ENCODE assay signal across 23 cellular contexts in genomic region chr4:184012937-184013336, GRCh38.
A peak's percentile ranks its signal among the peaks of the same experiment; 100 is the strongest.
DNase-seq lines count a peak whose midpoint lies in the region; ATAC-seq and TF ChIP-seq lines count a peak whose summit lies in the region.
"Had no signal": no experiment of that assay in that cellular context is flagged by ENCODE, and none has a peak within 500 bp of the region (broad histone marks: within the 10 kb centered on the region; RNA-seq: fewer than 3 reads in every experiment).

No MANE protein-coding gene starts in this region.

- H3K27ac ChIP-seq in mammary epithelial cell (ENCODE audit: insufficient read depth, low read depth, low read length) (no peak overlapping the region), tibial artery (no peak overlapping the region)
- H3K27ac ChIP-seq: esophagus muscularis mucosa, gastroesophageal sphincter had no signal

- dilution Hi-C loops in mammary epithelial cell (cut with HindIII; ENCODE audit: low sequenced_read_pairs) = no loop called here

- no peaks in the 10 kb centered on the region for H3K9me3 ChIP-seq in mammary epithelial cell (replicated peaks; ENCODE audit: insufficient read depth, low read length)
- no peaks in the 10 kb centered on the region for H3K9me3 ChIP-seq in tibial artery
- H3K9me3 ChIP-seq: esophagus muscularis mucosa, gastroesophageal sphincter had no signal

- CTCF ChIA-PET in WTC11 (lab: Charles Lee) (no interaction called here), mammary epithelial cell (lab: Charles Lee; ENCODE audit: low non-redundant PET) (no interaction called here)

- H3K4me1 Mint-ChIP-seq in WTC11 (peaks cover 7% of the 10 kb centered on the region), nephron (peaks cover 33% of the 10 kb centered on the region)
- H3K4me1 Mint-ChIP-seq: naive thymus-derived CD8-positive, alpha-beta T cell had no signal

- 71% methylated on average over 3 of the region's 3 CpGs for WGBS in mammary epithelial cell (ENCODE audit: low coverage, missing lambda C conversion rate)

- 0 out of 2 replicates have a peak, but pooled peaks cover 3% of the 10 kb centered on the region for H3K9me3 Mint-ChIP-seq in WTC11
- no peaks in the 10 kb centered on the region for H3K9me3 Mint-ChIP-seq in nephron
- H3K9me3 Mint-ChIP-seq: H9; naive thymus-derived CD8-positive, alpha-beta T cell; T-helper 1 cell treated with Interleukin-12 subunit alpha and Interleukin-12 subunit beta and Interleukin-4 antibody, amounts not matched to agents 30 μg/mL and 1 μg/mL, for 36 hours had no signal

- H2AFZ ChIP-seq in mammary epithelial cell (ENCODE audit: low read depth, low read length) = no peak overlapping the region

- H3K79me2 ChIP-seq in mammary epithelial cell (ENCODE audit: insufficient read depth, low read length) = no peaks in the 10 kb centered on the region

- H3K4me2 ChIP-seq in mammary epithelial cell (ENCODE audit: insufficient read depth, low read depth, low read length) = no peak overlapping the region

- TF ChIP-seq CTCF in WTC11 (IDR thresholded peaks at IDR 0.05) = no peak
- no peak for TF ChIP-seq CTCF in nephron (IDR thresholded peaks at IDR 0.05; ENCODE audit: unreplicated experiment in 3 of 3)
- no peak for TF ChIP-seq CTCF in mammary epithelial cell (conservative IDR thresholded peaks at IDR 0.05 in 1 of 2, IDR thresholded peaks at IDR 0.05 in 1 of 2; ENCODE audit: extremely low read depth in 1 of 2, insufficient read depth in 1 of 2, low read depth in 1 of 2, low read length in 2 of 2)
- TF ChIP-seq CTCF in tibial artery (IDR thresholded peaks at IDR 0.05) = no peak

- no peaks in the 10 kb centered on the region for H3K4me1 ChIP-seq in mammary epithelial cell (ENCODE audit: insufficient read depth, low read length)
- H3K4me1 ChIP-seq in tibial artery = no peaks in the 10 kb centered on the region
- H3K4me1 ChIP-seq: gastroesophageal sphincter had no signal

- H3K4me3 ChIP-seq in mammary epithelial cell (replicated peaks in 1 of 3; ENCODE audit: insufficient read depth in 1 of 3, low read depth in 2 of 3, low read length in 3 of 3) (no peak overlapping the region), tibial artery (no peak overlapping the region)
- H3K4me3 ChIP-seq: esophagus muscularis mucosa, gastroesophageal sphincter had no signal

- H3K9ac ChIP-seq in mammary epithelial cell (ENCODE audit: insufficient read depth, low read length) = no peak overlapping the region

- BruUV-seq in mammary epithelial cell (replicated peaks; lab: Mats Ljungman, UMichigan) = no TSS peak

- intact Hi-C loops in mammary epithelial cell (cut with micrococcal nuclease) = no loop called here
- intact Hi-C loops in tibial artery (cut with DNase I; ENCODE audit: low total_unique reads) = no loop called here

- H3K27ac Mint-ChIP-seq in WTC11 = peak overlapping the region; percentile 58
- H3K27ac Mint-ChIP-seq in nephron = peak overlapping the region; percentile 62 to 80 (median 71)
- H3K27ac Mint-ChIP-seq: naive thymus-derived CD8-positive, alpha-beta T cell; T-helper 1 cell treated with Interleukin-12 subunit alpha and Interleukin-12 subunit beta and Interleukin-4 antibody, amounts not matched to agents 30 μg/mL and 1 μg/mL, for 36 hours had no signal

- no peaks in the 10 kb centered on the region for H4K20me1 ChIP-seq in mammary epithelial cell (ENCODE audit: insufficient read depth, low read length)

- no peak overlapping the region for H3K4me3 Mint-ChIP-seq in WTC11
- H3K4me3 Mint-ChIP-seq in nephron = peak overlapping the region in 2 of 3 experiments; percentile 1 to 31
- H3K4me3 Mint-ChIP-seq: CD14-positive monocyte; H9; naive thymus-derived CD8-positive, alpha-beta T cell; T-helper 1 cell treated with Interleukin-12 subunit alpha and Interleukin-12 subunit beta and Interleukin-4 antibody, amounts not matched to agents 30 μg/mL and 1 μg/mL, for 36 hours had no signal

- DNase-seq in GDM1 (lab: John Stamatoyannopoulos, UW) (peak; percentile 43), Kasumi-1 (lab: John Stamatoyannopoulos, UW) (peak; percentile 11 to 16), WTC11 (ENCODE audit: low spot score) (no peak), mammary epithelial cell (no peak), tibial artery (no peak)
- DNase-seq: activated CD4-positive, alpha-beta T cell treated with anti-CD3 and anti-CD28 coated beads, Interleukin-2, amount 50 U/mL, for 48 hours; activated CD4-positive, CD25-positive, alpha-beta regulatory T cell; activated CD8-positive, alpha-beta memory T cell treated with anti-CD3 and anti-CD28 coated beads, Interleukin-2, amount 50 U/mL, for 48 hours; effector memory CD4-positive, alpha-beta T cell; H9; kidney glomerular epithelial cell; MV-4-11; naive thymus-derived CD8-positive, alpha-beta T cell; NCI-H1694; NCI-H226; NCI-H82; SHP77 had no signal

- H3K27me3 Mint-ChIP-seq in WTC11 (ENCODE audit: low read depth) = no peaks in the 10 kb centered on the region
- no peaks in the 10 kb centered on the region for H3K27me3 Mint-ChIP-seq in nephron (ENCODE audit: low read depth)

- ATAC-seq in WTC11 (no peak), GM19463 (IDR thresholded peaks at IDR 0.05; ENCODE audit: unreplicated experiment) (no peak)
- ATAC-seq: gastroesophageal sphincter; naive thymus-derived CD8-positive, alpha-beta T cell had no signal

- in situ Hi-C loops in mammary epithelial cell (cut with MboI; ENCODE audit: low sequenced_read_pairs in 2 of 2) = no loop called here

- POLR2A ChIA-PET in WTC11 (lab: Charles Lee) = no interaction called here

- H3K36me3 Mint-ChIP-seq in WTC11 (peaks cover 45% of the 10 kb centered on the region), nephron (ENCODE audit: low read depth) (peaks cover 65% of the 10 kb centered on the region)
- H3K36me3 Mint-ChIP-seq: CD14-positive monocyte; naive thymus-derived CD8-positive, alpha-beta T cell had no signal

- H3K36me3 ChIP-seq in mammary epithelial cell (ENCODE audit: insufficient read depth, low read length) (no peaks in the 10 kb centered on the region), tibial artery (peaks cover 0 to 13% (median 0%) of the 10 kb centered on the region in 3 donors)

- H3K27me3 ChIP-seq in mammary epithelial cell (ENCODE audit: insufficient read depth, low read length) = no peaks in the 10 kb centered on the region
- H3K27me3 ChIP-seq in tibial artery = no peaks in the 10 kb centered on the region
- H3K27me3 ChIP-seq: esophagus muscularis mucosa, gastroesophageal sphincter had no signal

TF ChIP-seq in WTC11, 78 proteins besides CTCF, POLR2A, EP300 and RAD21 (continues in another document):
- TF ChIP-seq JUN (CRISPR knock-in tag; IDR thresholded peaks at IDR 0.05) = no peak
- no peak for TF ChIP-seq PRDM15 (CRISPR knock-in tag; IDR thresholded peaks at IDR 0.05)
- TF ChIP-seq ETV6 (CRISPR knock-in tag; IDR thresholded peaks at IDR 0.05) = no peak
- TF ChIP-seq ATF3 (CRISPR knock-in tag; conservative IDR thresholded peaks at IDR 0.05) = no peak
- TF ChIP-seq FOXK1 (CRISPR knock-in tag; IDR thresholded peaks at IDR 0.05) = no peak
- TF ChIP-seq SOX15 (CRISPR knock-in tag; IDR thresholded peaks at IDR 0.05) = no peak
- TF ChIP-seq MYBL2 (CRISPR knock-in tag; IDR thresholded peaks at IDR 0.05) = no peak
- TF ChIP-seq ATF6 (CRISPR knock-in tag; IDR thresholded peaks at IDR 0.05) = no peak

Comparison
In these comparisons a context has a peak if more than half of its experiments do, and no peak if none do; other contexts are left out.
1. DNase-seq: peak in GDM1 (single experiment) and Kasumi-1 (2 of 2); none in WTC11 (single experiment), mammary epithelial cell (single experiment) and tibial artery (0 of 2).